In the genomic region with DNA sequence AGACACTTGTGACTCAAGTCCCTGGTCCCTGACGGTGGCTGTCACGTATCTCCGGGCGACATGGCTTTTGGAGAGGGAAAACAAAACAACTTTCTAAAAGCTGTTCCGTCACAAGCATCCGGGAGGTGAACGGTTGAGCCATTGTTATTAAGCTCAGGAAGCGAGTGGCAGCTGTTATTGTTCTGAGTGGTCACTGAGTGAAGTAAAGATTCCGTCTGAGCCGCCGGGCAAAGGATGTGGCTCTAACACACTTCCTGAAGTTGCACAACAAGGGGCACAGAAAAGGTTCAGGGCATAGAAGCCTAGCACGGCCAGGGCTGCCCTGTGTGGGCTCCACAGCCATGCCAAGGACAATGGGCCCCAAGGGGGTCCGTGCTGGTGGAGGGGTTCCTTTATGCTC, we compare ENCODE assay signal across 8 cellular contexts. TPM values are rescaled to one million over a fixed set of nuclear protein-coding genes. Genes with fewer than 3 reads are reported as not detected.
DNase-seq lines count a peak whose midpoint lies in the region; ATAC-seq and TF ChIP-seq lines count a peak whose summit lies in the region.

No MANE protein-coding gene starts in this region.

- H3K36me3 Mint-ChIP-seq in naive thymus-derived CD8-positive, alpha-beta T cell, result peaks cover 5 to 59% (median 9%) of the 10 kb centered on the region in 3 donors

- peaks cover 77% of the 10 kb centered on the region; the same call in 1 of the 2 replicates for H3K36me3 ChIP-seq in Loucy (ENCODE audit: insufficient read depth, low read length)

- peak overlapping the region; percentile 55 for H3K4me2 ChIP-seq in Loucy (ENCODE audit: low read depth, low read length, poor library complexity, severe bottlenecking)

- H3K27ac Mint-ChIP-seq in naive thymus-derived CD8-positive, alpha-beta T cell, result peak overlapping the region in 9 of 10 donors; percentile 88 to 98 (median 96)

- DNase-seq in GF-D8 (lab: John Stamatoyannopoulos, UW) (peak; percentile 93), caudate nucleus (lab: John Stamatoyannopoulos, UW) (peak in 5 of 61 donors; percentile 19 to 33 (median 29)), putamen (ENCODE audit: low spot score) (no peak), SHP77 treated with DMSO at 0.1 percent for 48 hours (lab: John Stamatoyannopoulos, UW) (no peak)
- DNase-seq in naive thymus-derived CD8-positive, alpha-beta T cell, result peak in 5 of 10 donors; percentile 44 to 59 (median 54)

- H3K9me3 ChIP-seq in Loucy (ENCODE audit: insufficient read depth, low read depth, low read length), result no peaks in the 10 kb centered on the region

- no peak overlapping the region for H2AFZ ChIP-seq in Loucy (ENCODE audit: low read length)

- H3K4me3 Mint-ChIP-seq in naive thymus-derived CD8-positive, alpha-beta T cell, result peak overlapping the region; percentile 68 to 89 (median 82)

- H3K9me3 Mint-ChIP-seq in naive thymus-derived CD8-positive, alpha-beta T cell, result no peaks in the 10 kb centered on the region

- no peaks in the 10 kb centered on the region for H3K27me3 ChIP-seq in Loucy (ENCODE audit: insufficient read depth, low read length, poor library complexity, severe bottlenecking)

- peaks cover 42% of the 10 kb centered on the region for H3K4me1 ChIP-seq in Loucy (ENCODE audit: insufficient read depth, low read length, poor library complexity, severe bottlenecking)

- H3K4me1 Mint-ChIP-seq in naive thymus-derived CD8-positive, alpha-beta T cell, result peaks cover 52 to 96% (median 90%) of the 10 kb centered on the region in 4 donors

- peak overlapping the region; percentile 31 for H3K4me3 ChIP-seq in Loucy (ENCODE audit: low read length, poor library complexity, severe bottlenecking)

- H3K27me3 Mint-ChIP-seq in naive thymus-derived CD8-positive, alpha-beta T cell, result no peaks in the 10 kb centered on the region

- H3K79me2 ChIP-seq in Loucy (ENCODE audit: insufficient read depth, low read length), result peaks cover 94% of the 10 kb centered on the region

- no peak for TF ChIP-seq CTCF in Loucy (conservative IDR thresholded peaks at IDR 0.05; ENCODE audit: low read length)

- H4K20me1 ChIP-seq in Loucy (ENCODE audit: insufficient read depth, low read length, poor library complexity, severe bottlenecking), result peaks cover 27% of the 10 kb centered on the region

- no peaks in the 10 kb centered on the region for H3F3A ChIP-seq in Loucy (ENCODE audit: low read depth)

- peak overlapping the region; percentile 86 for H3K27ac ChIP-seq in caudate nucleus (ENCODE audit: low read depth, low read length)

- POLR2A ChIA-PET in naive thymus-derived CD8-positive, alpha-beta T cell (lab: Charles Lee), result interaction anchor here (0.6 to 10.8 kb wide), 8 partner anchors 9 to 101 kb away, joined by 3 to 175 read pairs (median 8); partner anchors contain the start of gene INPP5D

- ATAC-seq in naive thymus-derived CD8-positive, alpha-beta T cell, result peak; percentile 27 to 64
- ATAC-seq in GM21526 (IDR thresholded peaks at IDR 0.05; ENCODE audit: low FRiP score, unreplicated experiment) (no peak), HG02763 (IDR thresholded peaks at IDR 0.05; ENCODE audit: unreplicated experiment) (no peak)

- H3K9me2 ChIP-seq in Loucy (replicated peaks; ENCODE audit: low read depth, low read length), result no peaks in the 10 kb centered on the region

- peak overlapping the region; percentile 45 for H3K9ac ChIP-seq in Loucy (ENCODE audit: low read depth, low read length, poor library complexity, severe bottlenecking)

RNA-seq across cellular contexts. Expression of gene INPP5D, which starts 24.3 kb away (rescaled TPM):
- total RNA-seq in naive thymus-derived CD8-positive, alpha-beta T cell, result 100 to 1,000 TPM; 123 to 124 TPM
- 10 to 100 TPM; 36.4 to 88.3 (median 44.7) TPM for polyA plus RNA-seq in naive thymus-derived CD8-positive, alpha-beta T cell

RNA-seq across cellular contexts. Expression of gene NEU2, which starts 52.0 kb away (rescaled TPM):
- not detected for total RNA-seq in naive thymus-derived CD8-positive, alpha-beta T cell
- polyA plus RNA-seq in naive thymus-derived CD8-positive, alpha-beta T cell, result not detected

Comparison
In these comparisons a context has a peak if more than half of its experiments do, and no peak if none do; other contexts are left out.
1. ATAC-seq: peak in naive thymus-derived CD8-positive, alpha-beta T cell (2 of 2); none in GM21526 (single experiment) and HG02763 (single experiment).